In the genomic region with DNA sequence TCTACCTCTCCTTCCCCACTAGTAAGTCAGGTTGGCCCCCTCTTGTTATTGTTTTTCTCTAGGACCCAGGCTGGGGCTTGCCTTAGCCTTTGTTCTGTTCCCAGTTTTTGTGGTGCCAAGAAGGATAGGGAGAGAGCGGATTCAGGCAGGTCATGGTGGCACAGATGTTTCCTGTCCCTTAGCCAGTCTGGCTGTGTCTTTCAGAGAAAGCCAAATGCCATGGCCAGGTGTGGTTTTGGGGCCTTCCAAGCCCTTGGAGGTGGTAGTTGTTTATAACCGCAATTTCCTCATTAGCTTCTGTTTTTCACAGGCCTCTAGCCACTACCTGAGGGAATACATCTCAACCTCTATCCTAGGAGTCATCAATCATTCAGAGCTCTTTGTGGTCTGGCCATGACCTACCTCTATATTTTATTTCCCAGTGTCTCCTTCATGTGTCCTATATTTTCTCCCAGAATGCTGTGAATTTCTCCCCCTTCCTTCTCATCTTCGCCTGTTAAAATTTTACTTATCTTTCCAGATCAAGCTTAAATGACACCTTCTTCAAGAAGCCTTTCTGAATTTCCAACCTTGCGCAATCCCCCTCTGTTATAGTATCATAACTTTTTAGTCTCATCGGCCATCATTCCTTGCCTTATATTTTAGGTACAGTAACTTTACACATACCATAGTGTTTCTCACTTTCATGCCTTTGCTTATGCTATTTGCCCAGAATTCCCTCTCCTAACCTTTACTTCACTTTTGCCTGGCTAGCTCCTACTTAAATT, we compare ENCODE assay signal across 27 cellular contexts. TPM values are rescaled to one million over a fixed set of nuclear protein-coding genes. Genes with fewer than 3 reads are reported as not detected.
DNase-seq lines count a peak whose midpoint lies in the region; ATAC-seq, FAIRE-seq and TF ChIP-seq lines count a peak whose summit lies in the region.
"Had no signal": no experiment of that assay in that cellular context is flagged by ENCODE, and none has a peak within 500 bp of the region (broad histone marks: within the 10 kb centered on the region; RNA-seq: fewer than 3 reads in every experiment).

No MANE protein-coding gene starts in this region.

- H3K4me1 Mint-ChIP-seq in natural killer cell treated with Interleukin-12 subunit alpha and Interleukin-12 subunit beta and Interleukin-15 and Interleukin-18, amount 100 ng/mL, for 72 hours (ENCODE audit: low read depth in 2 of 2): peaks cover 5 to 9% of the 10 kb centered on the region in 2 donors
- H3K4me1 Mint-ChIP-seq in natural killer cell: no peaks in the 10 kb centered on the region
- H3K4me1 Mint-ChIP-seq: endodermal cell had no signal

- FAIRE-seq in urothelium cell line (lab: Jason Lieb, UNC): no peak
- FAIRE-seq: A204.1, GM19239 had no signal

- H3K27me3 Mint-ChIP-seq in natural killer cell treated with Interleukin-12 subunit alpha and Interleukin-12 subunit beta and Interleukin-15 and Interleukin-18, amount 100 ng/mL, for 72 hours: peaks cover 21 to 67% of the 10 kb centered on the region in 2 donors
- H3K27me3 Mint-ChIP-seq in natural killer cell (ENCODE audit: low read depth in 2 of 2): peaks cover 0 to 17% of the 10 kb centered on the region in 2 donors

- peak overlapping the region in 1 of 2 donors; percentile 0 for H3K27ac Mint-ChIP-seq in natural killer cell treated with Interleukin-12 subunit alpha and Interleukin-12 subunit beta and Interleukin-15 and Interleukin-18, amount 100 ng/mL, for 72 hours
- no peak overlapping the region for H3K27ac Mint-ChIP-seq in natural killer cell
- H3K27ac Mint-ChIP-seq: activated naive CD8-positive, alpha-beta T cell treated with anti-CD3 and anti-CD28 coated beads for 36 hours; endodermal cell; naive thymus-derived CD8-positive, alpha-beta T cell; T-helper 17 cell had no signal

- H3K36me3 Mint-ChIP-seq in natural killer cell treated with Interleukin-12 subunit alpha and Interleukin-12 subunit beta and Interleukin-15 and Interleukin-18, amount 100 ng/mL, for 72 hours: no peaks in the 10 kb centered on the region
- H3K36me3 Mint-ChIP-seq in natural killer cell: no peaks in the 10 kb centered on the region
- H3K36me3 Mint-ChIP-seq: activated naive CD8-positive, alpha-beta T cell treated with anti-CD3 and anti-CD28 coated beads for 36 hours; naive thymus-derived CD8-positive, alpha-beta T cell had no signal

- peak overlapping the region; percentile 1 for H3K4me3 Mint-ChIP-seq in natural killer cell treated with Interleukin-12 subunit alpha and Interleukin-12 subunit beta and Interleukin-15 and Interleukin-18, amount 100 ng/mL, for 72 hours
- H3K4me3 Mint-ChIP-seq in natural killer cell: no peak overlapping the region
- H3K4me3 Mint-ChIP-seq: activated naive CD8-positive, alpha-beta T cell treated with anti-CD3 and anti-CD28 coated beads for 36 hours; endodermal cell; naive thymus-derived CD8-positive, alpha-beta T cell; T-helper 17 cell had no signal

- DNase-seq in natural killer cell treated with Interleukin-12 subunit alpha and Interleukin-12 subunit beta and Interleukin-15 and Interleukin-18, amount 100 ng/mL, for 72 hours (ENCODE audit: low spot score): no peak
- no peak for DNase-seq in natural killer cell
- DNase-seq in SW480 (ENCODE audit: low spot score): peak; percentile 89
- DNase-seq in glomerular visceral epithelial cell (ENCODE audit: extremely low spot score): peak; percentile 2
- DNase-seq in urothelium cell line (ENCODE audit: low spot score): peak; percentile 27
- no peak for DNase-seq in NCI-H226
- no peak for DNase-seq in GOT3 (lab: John Stamatoyannopoulos, UW)
- DNase-seq: activated CD4-positive, alpha-beta T cell treated with anti-CD3 and anti-CD28 coated beads for 1 hour; activated effector memory CD4-positive, alpha-beta T cell treated with anti-CD3 and anti-CD28 coated beads, Interleukin-2, amount 50 U/mL, for 16 hours; activated naive CD8-positive, alpha-beta T cell treated with anti-CD3 and anti-CD28 coated beads for 36 hours; aorta; DMS153; endodermal cell; gastrocnemius medialis; hypothalamus; left ventricle myocardium inferior; naive thymus-derived CD8-positive, alpha-beta T cell; NCI-H1417; NCI-H2081 treated with DMSO at 0.1 percent for 48 hours; NCI-H446; NCI-H774; SK-N-SH; T-helper 17 cell had no signal

- intact Hi-C loops in natural killer cell (cut with micrococcal nuclease): no loop called here

- no peaks in the 10 kb centered on the region for H3K9me3 Mint-ChIP-seq in natural killer cell treated with Interleukin-12 subunit alpha and Interleukin-12 subunit beta and Interleukin-15 and Interleukin-18, amount 100 ng/mL, for 72 hours
- H3K9me3 Mint-ChIP-seq in natural killer cell: no peaks in the 10 kb centered on the region
- H3K9me3 Mint-ChIP-seq: activated naive CD8-positive, alpha-beta T cell treated with anti-CD3 and anti-CD28 coated beads for 36 hours; endodermal cell; naive thymus-derived CD8-positive, alpha-beta T cell had no signal

- TF ChIP-seq CTCF in natural killer cell (IDR thresholded peaks at IDR 0.05): no peak

- ATAC-seq in natural killer cell treated with Interleukin-12 subunit alpha and Interleukin-12 subunit beta and Interleukin-15 and Interleukin-18, amount 100 ng/mL, for 72 hours: peak in 1 of 2 donors; percentile 20
- ATAC-seq in natural killer cell (no peak), GM21717 (IDR thresholded peaks at IDR 0.05; ENCODE audit: unreplicated experiment) (no peak)
- ATAC-seq: naive thymus-derived CD8-positive, alpha-beta T cell; T-helper 17 cell had no signal

RNA-seq across cellular contexts. Expression of gene TIMP4, which starts 38.2 kb away (rescaled TPM):
- not detected for total RNA-seq in natural killer cell treated with Interleukin-12 subunit alpha and Interleukin-12 subunit beta and Interleukin-15 and Interleukin-18, amount 100 ng/mL, for 72 hours
- not detected for total RNA-seq in natural killer cell
- total RNA-seq: activated naive CD8-positive, alpha-beta T cell treated with anti-CD3 and anti-CD28 coated beads for 36 hours; cardiac muscle cell; naive thymus-derived CD8-positive, alpha-beta T cell; T-helper 17 cell had no signal

Comparison
In these comparisons a context has a peak if more than half of its experiments do, and no peak if none do; other contexts are left out.
1. DNase-seq: peak in SW480 (single experiment), glomerular visceral epithelial cell (single experiment) and urothelium cell line (single experiment); none in natural killer cell treated with Interleukin-12 subunit alpha and Interleukin-12 subunit beta and Interleukin-15 and Interleukin-18, amount 100 ng/mL, for 72 hours (single experiment), natural killer cell (single experiment), NCI-H226 (single experiment) and GOT3 (single experiment).